Comparison of ENCODE assay signal across 10 cellular contexts in the genomic region with DNA sequence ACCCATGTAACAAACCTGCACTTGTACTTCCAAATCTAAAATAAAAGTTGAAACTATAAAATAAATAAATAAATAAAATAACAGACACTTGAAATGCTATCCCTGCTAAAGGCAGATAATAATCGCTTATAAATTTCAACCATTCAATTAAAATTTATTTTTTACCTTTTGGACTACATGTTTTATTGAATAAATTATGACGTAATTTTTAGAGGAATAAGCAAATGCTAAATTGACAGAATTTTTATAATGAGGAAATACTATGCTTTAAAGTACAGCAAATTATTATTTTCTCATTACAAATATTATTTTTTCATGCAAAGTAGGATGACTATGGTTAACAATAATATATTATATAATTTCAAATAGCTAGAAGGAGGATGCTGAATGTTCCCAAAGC.
"Had no signal": no experiment of that assay in that cellular context is flagged by ENCODE, and none has a peak within 500 bp of the region (broad histone marks: within the 10 kb centered on the region; RNA-seq: fewer than 3 reads in every experiment).

No MANE protein-coding gene starts in this region.

- H3K27ac Mint-ChIP-seq: GM23338, H9, HFFc6 had no signal

- H2AFZ ChIP-seq: GM23338 had no signal

- ATAC-seq: GM23338, K562 had no signal

- H3K4me3 Mint-ChIP-seq: GM23338, H9, HFFc6 had no signal

- H3K4me2 ChIP-seq: GM23338 had no signal

- H3K4me3 ChIP-seq: GM23338, K562 had no signal

- H3K27ac ChIP-seq: HL-60 had no signal

- DNase-seq: H9, HCEC 1CT, HFFc6, IMR-90, KG1 had no signal

- H3K4me1 Mint-ChIP-seq: GM23338, H9 had no signal

- H3K9me3 Mint-ChIP-seq: GM23338, H9 had no signal

- FAIRE-seq: H1, H54, K562 had no signal
